Comparison of ENCODE assay signal across 30 cellular contexts in the genomic region with DNA sequence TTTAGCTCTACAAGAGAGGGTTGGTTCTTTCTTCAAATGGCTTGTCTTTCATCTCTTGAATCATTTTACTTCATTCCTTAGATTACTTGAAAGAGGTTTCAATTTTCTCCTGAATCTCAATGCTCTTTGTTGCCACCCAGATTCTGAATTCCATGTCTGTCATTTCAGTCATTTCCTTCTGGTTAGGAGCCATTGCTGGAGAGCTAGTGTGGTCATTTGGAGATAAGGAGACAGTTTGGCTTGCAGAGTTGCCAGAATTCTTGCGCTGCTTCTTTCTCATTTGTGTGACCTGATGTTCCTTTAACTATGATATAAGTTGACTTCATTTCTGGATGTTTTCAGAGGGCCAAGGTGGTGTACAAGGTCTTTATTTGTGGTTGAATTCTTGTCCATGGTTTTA.
"Had no signal": no experiment of that assay in that cellular context is flagged by ENCODE, and none has a peak within 500 bp of the region (broad histone marks: within the 10 kb centered on the region; RNA-seq: fewer than 3 reads in every experiment).

No MANE protein-coding gene starts in this region.

- FAIRE-seq: colon, islet of Langerhans, pancreas had no signal

- H3K36me3 ChIP-seq: gastroesophageal sphincter, heart left ventricle, left lung, neural progenitor cell, pancreas, suprapubic skin, transverse colon, upper lobe of right lung, uterus had no signal

- H3K27ac Mint-ChIP-seq: mesothelial cell of epicardium; naive thymus-derived CD4-positive, alpha-beta T cell; nephron; neural progenitor cell; stimulated activated naive CD8-positive, alpha-beta T cell treated with anti-CD3 and anti-CD28 coated beads, Interleukin-15, amount 100 ng/mL, for 72 hours had no signal

- H3K27ac ChIP-seq: dorsolateral prefrontal cortex, foreskin keratinocyte, gastroesophageal sphincter, heart left ventricle, hepatocyte, left lung, neural progenitor cell, pancreas, suprapubic skin, transverse colon, upper lobe of right lung, uterus had no signal

- H2AFZ ChIP-seq: hepatocyte, neural progenitor cell had no signal

- H3K79me2 ChIP-seq: hepatocyte had no signal

- H3K9me3 ChIP-seq: pancreas, transverse colon had no signal

- H3K36me3 Mint-ChIP-seq: mesothelial cell of epicardium had no signal

- H3K4me2 ChIP-seq: hepatocyte, neural progenitor cell, smooth muscle cell had no signal

- H3K4me3 Mint-ChIP-seq: mesothelial cell of epicardium; naive thymus-derived CD4-positive, alpha-beta T cell; nephron; neural progenitor cell; stimulated activated naive CD8-positive, alpha-beta T cell treated with anti-CD3 and anti-CD28 coated beads, Interleukin-15, amount 100 ng/mL, for 72 hours had no signal

- H3K9ac ChIP-seq: neural progenitor cell had no signal

- ATAC-seq: foreskin keratinocyte; gastroesophageal sphincter; heart left ventricle; left cardiac atrium; left lung; naive thymus-derived CD4-positive, alpha-beta T cell; pancreas; right lobe of liver; stimulated activated naive CD8-positive, alpha-beta T cell treated with anti-CD3 and anti-CD28 coated beads, Interleukin-15, amount 100 ng/mL, for 72 hours; upper lobe of right lung had no signal

- H3K4me1 ChIP-seq: foreskin keratinocyte, gastroesophageal sphincter, heart left ventricle, left lung, neural progenitor cell, pancreas, suprapubic skin, transverse colon, upper lobe of right lung, uterus had no signal

- H3K4me1 Mint-ChIP-seq: mesothelial cell of epicardium; nephron; neural progenitor cell; stimulated activated naive CD8-positive, alpha-beta T cell treated with anti-CD3 and anti-CD28 coated beads, Interleukin-15, amount 100 ng/mL, for 72 hours had no signal

- H3K27me3 ChIP-seq: dorsolateral prefrontal cortex, foreskin keratinocyte, gastroesophageal sphincter, heart left ventricle, hepatocyte, left lung, neural progenitor cell, pancreas, right lobe of liver, suprapubic skin, transverse colon, upper lobe of right lung, uterus had no signal

- H3K4me3 ChIP-seq: dorsolateral prefrontal cortex, gastroesophageal sphincter, heart left ventricle, hepatocyte, left lung, neural progenitor cell, pancreas, right lobe of liver, smooth muscle cell, suprapubic skin, transverse colon, upper lobe of right lung, uterus had no signal

- DNase-seq: dorsolateral prefrontal cortex; effector CD4-positive, alpha-beta T cell; foreskin keratinocyte; heart left ventricle; left cardiac atrium; left lung; mesenchymal stem cell; naive thymus-derived CD4-positive, alpha-beta T cell; occipital lobe; pancreas; retina; right lobe of liver; stimulated activated CD4-positive, alpha-beta T cell treated with anti-CD3 and anti-CD28 coated beads, Interleukin-12 subunit alpha, Interleukin-12 subunit beta, amount 100 ng/mL, for 4 hours; stimulated activated CD4-positive, alpha-beta T cell treated with anti-CD3 and anti-CD28 coated beads, Interleukin-1b, Interleukin-23, amount 100 ng/mL, for 48 hours; stimulated activated CD4-positive, alpha-beta T cell treated with anti-CD3 and anti-CD28 coated beads, Interleukin-4, amount 100 ng/mL, for 1 hour; stimulated activated CD8-positive, alpha-beta memory T cell treated with anti-CD3 and anti-CD28 coated beads, Interleukin-4, amount 100 ng/mL, for 48 hours; stimulated activated naive CD4-positive, alpha-beta T cell; stimulated activated naive CD8-positive, alpha-beta T cell treated with anti-CD3 and anti-CD28 coated beads, Interleukin-15, amount 100 ng/mL, for 72 hours; transverse colon; upper lobe of right lung; uterus had no signal
